Comparison of ENCODE assay signal across 8 cellular contexts in genomic region chr1:172532700-172533510, GRCh38. TPM values are rescaled to one million over a fixed set of nuclear protein-coding genes. Genes with fewer than 3 reads are reported as not detected.
A peak's percentile ranks its signal among the peaks of the same experiment; 100 is the strongest.
DNase-seq lines count a peak whose midpoint lies in the region; ATAC-seq and TF ChIP-seq lines count a peak whose summit lies in the region.

TSS of gene SUCO (plus strand) at chr1:172533150. CDS start at chr1:172533436, 286 bp downstream.

- peaks cover 15% of the 10 kb centered on the region for H3K36me3 Mint-ChIP-seq in CD8-positive, alpha-beta T cell

- no peaks in the 10 kb centered on the region for H3K27me3 Mint-ChIP-seq in CD8-positive, alpha-beta T cell (ENCODE audit: low read depth)

- peak; percentile 80 for ATAC-seq in CD8-positive, alpha-beta T cell
- peak; percentile 86 for ATAC-seq in GM19467 (IDR thresholded peaks at IDR 0.05; ENCODE audit: unreplicated experiment)
- peak; percentile 96 for ATAC-seq in lung (ENCODE audit: insufficient read depth, low FRiP score)

- no peaks in the 10 kb centered on the region for H3K9me3 Mint-ChIP-seq in CD8-positive, alpha-beta T cell

- TF ChIP-seq CTCF in CD8-positive, alpha-beta T cell (IDR thresholded peaks at IDR 0.05), result peak; percentile 16
- TF ChIP-seq CTCF in lung (IDR thresholded peaks at IDR 0.05; ENCODE audit: control extremely low read depth, extremely low read depth), result no peak

- no peaks in the 10 kb centered on the region for H3K27me3 ChIP-seq in CD8-positive, alpha-beta T cell (ENCODE audit: insufficient read depth, low read length)
- peaks cover 11% of the 10 kb centered on the region for H3K27me3 ChIP-seq in ectodermal cell (ENCODE audit: control insufficient read depth, insufficient read depth, low read length, poor library complexity, severe bottlenecking)
- H3K27me3 ChIP-seq in lung (ENCODE audit: control insufficient read depth, insufficient read depth), result no peaks in the 10 kb centered on the region

- H3K4me3 Mint-ChIP-seq in CD8-positive, alpha-beta T cell, result peak within 1 kb of the TSS; percentile 99

- H3K4me1 Mint-ChIP-seq in CD8-positive, alpha-beta T cell (ENCODE audit: low read depth), result peaks cover 47% of the 10 kb centered on the region

- H3K4me1 ChIP-seq in CD8-positive, alpha-beta T cell (ENCODE audit: insufficient read depth, low read length), result peaks cover 34% of the 10 kb centered on the region
- H3K4me1 ChIP-seq in ectodermal cell (ENCODE audit: control insufficient read depth, insufficient read depth, low read length) (peaks cover 6% of the 10 kb centered on the region), lung (ENCODE audit: control insufficient read depth in 2 of 2, insufficient read depth in 2 of 2, low read length in 2 of 2) (peaks cover 0 to 13% of the 10 kb centered on the region in 2 donors)

- 0% methylated on average over 74 of the region's 74 CpGs for WGBS in ectodermal cell, 2 experiments
- 0% methylated on average over 36 to 74 of the region's 74 CpGs for WGBS in lung, 2 donors

- H3K27ac ChIP-seq in CD8-positive, alpha-beta T cell (ENCODE audit: low read depth, low read length), result peak within 1 kb of the TSS; percentile 93
- H3K27ac ChIP-seq in ectodermal cell (ENCODE audit: insufficient read depth, low read depth, low read length, poor library complexity, severe bottlenecking) (peak within 1 kb of the TSS; percentile 97), lung (ENCODE audit: low read depth in 1 of 2, low read length in 1 of 2) (peak within 1 kb of the TSS; percentile 98 to 99)

- intact Hi-C loops in CD8-positive, alpha-beta T cell (cut with DNase I, micrococcal nuclease), result loop anchor here (1.0 to 10.0 kb wide), 17 partner anchors 88 to 1626 kb away; partner anchors contain the start of genes KLHL20 (in 2 of the 2), METTL13 (in 2 of the 2), RABGAP1L (in 2 of the 2) and ZBTB37 (in 2 of the 2)

- peak within 1 kb of the TSS; percentile 100 for H3K27ac Mint-ChIP-seq in CD8-positive, alpha-beta T cell

- no peaks in the 10 kb centered on the region for H3K9me3 ChIP-seq in CD8-positive, alpha-beta T cell (ENCODE audit: low read length)
- no peaks in the 10 kb centered on the region for H3K9me3 ChIP-seq in ectodermal cell (ENCODE audit: control insufficient read depth, low read length)
- no peaks in the 10 kb centered on the region for H3K9me3 ChIP-seq in lung (ENCODE audit: control insufficient read depth in 2 of 2, insufficient read depth in 1 of 2, low read length in 1 of 2)

- no peaks in the 10 kb centered on the region for H3K36me3 ChIP-seq in CD8-positive, alpha-beta T cell (ENCODE audit: insufficient read depth, low read length)
- H3K36me3 ChIP-seq in ectodermal cell (ENCODE audit: control insufficient read depth, insufficient read depth, low read length) (no peaks in the 10 kb centered on the region), lung (ENCODE audit: control insufficient read depth in 2 of 2, insufficient read depth in 2 of 2, low read length in 2 of 2) (no peaks in the 10 kb centered on the region)

- CTCF ChIA-PET in CD8-positive, alpha-beta T cell (lab: Charles Lee), result no interaction called here

- peak within 1 kb of the TSS; percentile 74 for H3K4me3 ChIP-seq in CD8-positive, alpha-beta T cell (ENCODE audit: low read depth, low read length)
- H3K4me3 ChIP-seq in ectodermal cell (ENCODE audit: insufficient read depth, low read depth, low read length) (peak within 1 kb of the TSS; percentile 86), lung (peak within 1 kb of the TSS; percentile 78)

- DNase-seq in CD8-positive, alpha-beta T cell, result peak; percentile 99 to 100 (median 100)
- peak; percentile 91 for DNase-seq in HS-27A (ENCODE audit: low read depth)
- peak; percentile 98 for DNase-seq in NK-92 (lab: John Stamatoyannopoulos, UW; ENCODE audit: unreplicated experiment)
- peak; percentile 99 for DNase-seq in activated CD8-positive, alpha-beta memory T cell treated with anti-CD3 and anti-CD28 coated beads for 1 hour (ENCODE audit: extremely low read depth in 1 of 2, low read depth in 1 of 2)
- peak; percentile 100 for DNase-seq in lung (ENCODE audit: low spot score)
- DNase-seq in stimulated activated CD4-positive, alpha-beta T cell treated with anti-CD3 and anti-CD28 coated beads, TNF-alpha, amount 100 ng/mL, for 4 hours (ENCODE audit: low read depth in 3 of 3), result peak; percentile 99

- POLR2A ChIA-PET in CD8-positive, alpha-beta T cell (lab: Charles Lee), result interaction anchor here (0.7 to 1.5 kb wide), 7 partner anchors 10 to 1291 kb away, joined by 3 to 11 read pairs (median 3); partner anchors contain the start of genes C1orf105, DARS2, METTL13 and PIGC

RNA-seq across cellular contexts. Expression of gene SUCO, which starts in this region (rescaled TPM):
- 100 to 1,000 TPM; 106 to 107 TPM for total RNA-seq in CD8-positive, alpha-beta T cell
- 51.0 TPM for polyA plus RNA-seq in ectodermal cell (2013, experiment 1 of 4)
- polyA plus RNA-seq in ectodermal cell (2013, experiment 2 of 4), result 67.2 TPM
- polyA plus RNA-seq in ectodermal cell (2013, experiment 3 of 4), result 48.9 TPM
- 54.7 TPM for polyA plus RNA-seq in ectodermal cell (2013, experiment 4 of 4)
- total RNA-seq in lung, result 10 to 100 TPM; 32.3 to 86.8 TPM
- polyA plus RNA-seq in lung, result 10 to 100 TPM; 10.2 to 11.7 TPM

Comparison
In these comparisons a context has a peak if more than half of its experiments do, and no peak if none do; other contexts are left out.
1. Peak in every context shown above with its lines: DNase-seq, ATAC-seq, H3K4me3 ChIP-seq and H3K27ac ChIP-seq.